17 cellular contexts compared by ENCODE assay signal in the genomic region with DNA sequence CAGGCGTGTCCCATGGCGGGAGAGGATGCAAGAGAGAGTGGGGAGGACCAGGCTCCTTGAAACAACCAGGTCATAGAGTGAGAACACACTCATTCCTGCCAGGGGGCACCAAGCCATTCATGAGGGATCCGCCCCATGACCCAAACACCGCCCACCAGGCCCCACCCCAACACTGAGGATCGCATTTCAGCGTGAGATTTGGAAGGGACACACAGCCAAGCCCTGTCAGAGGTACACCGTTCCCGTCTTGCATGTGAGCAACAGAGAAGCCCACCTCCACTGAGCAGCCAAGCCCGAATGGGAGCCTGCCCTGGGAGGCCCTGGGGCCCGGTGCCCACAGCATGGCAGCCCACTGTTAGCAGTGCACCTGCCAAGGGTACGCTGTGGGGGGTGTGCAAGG.
"Had no signal": no experiment of that assay in that cellular context is flagged by ENCODE, and none has a peak within 500 bp of the region (broad histone marks: within the 10 kb centered on the region; RNA-seq: fewer than 3 reads in every experiment).

No MANE protein-coding gene starts in this region.

- H3K4me3 ChIP-seq: testis had no signal

- H3K9me3 Mint-ChIP-seq: brain; dendritic cell treated with granulocyte-macrophage colony-stimulating factor and Interleukin-4, amounts not matched to agents 40 ng/mL and 50 ng/mL, for 4 days; effector memory CD8-positive, alpha-beta T cell; immature natural killer cell; naive thymus-derived CD4-positive, alpha-beta T cell; stimulated activated naive CD8-positive, alpha-beta T cell treated with anti-CD3 and anti-CD28 coated beads, Interleukin-15, amount 100 ng/mL, for 72 hours had no signal

- ATAC-seq: effector memory CD8-positive, alpha-beta T cell; esophagus mucosa; left colon; naive thymus-derived CD4-positive, alpha-beta T cell; stimulated activated naive CD8-positive, alpha-beta T cell treated with anti-CD3 and anti-CD28 coated beads, Interleukin-15, amount 100 ng/mL, for 72 hours had no signal

- DNase-seq: activated CD4-positive, alpha-beta T cell treated with anti-CD3 and anti-CD28 coated beads for 4 hours; activated naive CD4-positive, alpha-beta T cell treated with anti-CD3 and anti-CD28 coated beads, Interleukin-2, amount 50 U/mL, for 16 hours; amniotic stem cell; cerebellar nuclear complex; effector memory CD8-positive, alpha-beta T cell; hypothalamus; immature natural killer cell; left colon; naive thymus-derived CD4-positive, alpha-beta T cell; nucleus accumbens; stimulated activated CD4-positive, alpha-beta T cell treated with anti-CD3 and anti-CD28 coated beads, Interleukin-2, amount 100 ng/mL, for 48 hours; stimulated activated naive CD8-positive, alpha-beta T cell treated with anti-CD3 and anti-CD28 coated beads, Interleukin-15, amount 100 ng/mL, for 72 hours; testis; WERI-Rb-1 had no signal

- H3K27ac Mint-ChIP-seq: dendritic cell treated with granulocyte-macrophage colony-stimulating factor and Interleukin-4, amounts not matched to agents 40 ng/mL and 50 ng/mL, for 4 days had no signal

- H3K27me3 Mint-ChIP-seq: brain; dendritic cell treated with granulocyte-macrophage colony-stimulating factor and Interleukin-4, amounts not matched to agents 40 ng/mL and 50 ng/mL, for 4 days; effector memory CD8-positive, alpha-beta T cell; naive thymus-derived CD4-positive, alpha-beta T cell; stimulated activated naive CD8-positive, alpha-beta T cell treated with anti-CD3 and anti-CD28 coated beads, Interleukin-15, amount 100 ng/mL, for 72 hours had no signal

- H3K4me1 Mint-ChIP-seq: brain had no signal

- H3K9me3 ChIP-seq: testis had no signal

- H3K4me3 Mint-ChIP-seq: brain; dendritic cell treated with granulocyte-macrophage colony-stimulating factor and Interleukin-4, amounts not matched to agents 40 ng/mL and 50 ng/mL, for 4 days; effector memory CD8-positive, alpha-beta T cell; immature natural killer cell; naive thymus-derived CD4-positive, alpha-beta T cell; stimulated activated naive CD8-positive, alpha-beta T cell treated with anti-CD3 and anti-CD28 coated beads, Interleukin-15, amount 100 ng/mL, for 72 hours had no signal

- H3K27ac ChIP-seq: testis, WERI-Rb-1 had no signal

- H3K27me3 ChIP-seq: testis had no signal
